In the genomic region with DNA sequence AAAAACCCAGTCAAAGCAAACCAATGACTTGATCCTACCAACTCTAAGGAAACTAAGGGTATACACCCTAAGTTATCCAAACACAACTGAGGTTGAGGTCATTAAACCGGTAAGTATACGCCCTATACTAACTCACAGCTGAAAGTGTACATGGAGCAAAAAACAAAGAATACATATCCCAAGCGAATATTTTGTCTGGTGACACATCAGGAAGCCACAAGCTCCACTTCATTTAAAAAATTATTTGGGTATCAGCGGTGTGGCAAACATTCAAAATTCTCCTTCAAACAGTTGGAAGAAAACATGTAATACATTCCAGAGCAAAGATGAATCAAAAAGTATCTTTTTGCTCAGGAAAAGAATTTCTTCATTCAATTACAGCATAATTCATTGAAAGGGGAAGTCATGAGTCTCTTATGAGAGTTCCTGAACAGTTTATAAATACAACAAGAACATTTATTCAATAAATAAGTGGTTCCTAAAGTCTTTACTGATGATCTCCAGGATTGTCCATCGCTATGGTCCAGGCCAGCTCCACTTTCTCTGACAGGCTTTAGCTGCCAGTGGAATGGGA, we compare ENCODE assay signal across 14 cellular contexts. TPM values are rescaled to one million over a fixed set of nuclear protein-coding genes. Genes with fewer than 3 reads are reported as not detected.
DNase-seq lines count a peak whose midpoint lies in the region; ATAC-seq and FAIRE-seq lines count a peak whose summit lies in the region.
"Had no signal": no experiment of that assay in that cellular context is flagged by ENCODE, and none has a peak within 500 bp of the region (broad histone marks: within the 10 kb centered on the region; RNA-seq: fewer than 3 reads in every experiment).

No MANE protein-coding gene starts in this region.

- peaks cover 57% of the 10 kb centered on the region for H3K4me1 Mint-ChIP-seq in activated T-helper 2 cell treated with anti-CD3 and anti-CD28 coated beads, Interferon-gamma antibody, Interleukin-2, Interleukin-4, amounts not matched to agents 10 μg/mL and 5 μg/mL and 100 μg/mL, durations not matched to agents 14 hours and 24 hours and 36 hours (ENCODE audit: low read depth)
- H3K4me1 Mint-ChIP-seq in naive thymus-derived CD8-positive, alpha-beta T cell = peaks cover 4 to 23% (median 17%) of the 10 kb centered on the region in 4 donors

- peak overlapping the region; percentile 31 for H3K4me3 Mint-ChIP-seq in activated T-helper 2 cell treated with anti-CD3 and anti-CD28 coated beads, Interferon-gamma antibody, Interleukin-2, Interleukin-4, amounts not matched to agents 10 μg/mL and 5 μg/mL and 100 μg/mL, durations not matched to agents 14 hours and 24 hours and 36 hours (ENCODE audit: low read depth)
- peak overlapping the region in 6 of 10 donors; percentile 38 to 72 (median 64) for H3K4me3 Mint-ChIP-seq in naive thymus-derived CD8-positive, alpha-beta T cell
- H3K4me3 Mint-ChIP-seq: activated T-helper 17 cell treated with anti-CD3 and anti-CD28 coated beads, Interleukin-2, amount 50 U/mL, for 72 hours had no signal

- FAIRE-seq in GM18507 (lab: Jason Lieb, UNC) = peak; percentile 35

- no peaks in the 10 kb centered on the region for H3K27me3 Mint-ChIP-seq in activated T-helper 2 cell treated with anti-CD3 and anti-CD28 coated beads, Interferon-gamma antibody, Interleukin-2, Interleukin-4, amounts not matched to agents 10 μg/mL and 5 μg/mL and 100 μg/mL, durations not matched to agents 14 hours and 24 hours and 36 hours (ENCODE audit: low read depth)
- no peaks in the 10 kb centered on the region for H3K27me3 Mint-ChIP-seq in naive thymus-derived CD8-positive, alpha-beta T cell
- H3K27me3 Mint-ChIP-seq: activated T-helper 17 cell treated with anti-CD3 and anti-CD28 coated beads, Interleukin-2, amount 50 U/mL, for 72 hours; progenitor cell of endocrine pancreas had no signal

- DNase-seq in CD1c-positive myeloid dendritic cell (ENCODE audit: extremely low spot score) (peak; percentile 73), GM18507 (ENCODE audit: extremely low spot score, insufficient read length, low read depth) (no peak), NCI-H2171 (lab: John Stamatoyannopoulos, UW) (no peak)
- DNase-seq in activated T-helper 2 cell treated with anti-CD3 and anti-CD28 coated beads, Interferon-gamma antibody, Interleukin-2, Interleukin-4, amounts not matched to agents 10 μg/mL and 5 μg/mL and 100 μg/mL, durations not matched to agents 14 hours and 24 hours and 36 hours (ENCODE audit: low spot score) = no peak
- no peak for DNase-seq in naive thymus-derived CD8-positive, alpha-beta T cell
- DNase-seq: COR-L47; MM.1S; NCI-H446; stimulated activated CD4-positive, alpha-beta T cell treated with anti-CD3 and anti-CD28 coated beads, Interleukin-4, amount 100 ng/mL, for 1 hour had no signal

- intact Hi-C loops in activated T-helper 2 cell treated with anti-CD3 and anti-CD28 coated beads, Interferon-gamma antibody, Interleukin-2, Interleukin-4, amounts not matched to agents 10 μg/mL and 5 μg/mL and 100 μg/mL, durations not matched to agents 14 hours and 24 hours and 36 hours (cut with micrococcal nuclease) = loop anchor here (5.0 kb wide), 1 partner anchor 242 kb away; the partner anchor contains the start of gene IL10RA

- no peaks in the 10 kb centered on the region for H3K9me3 Mint-ChIP-seq in activated T-helper 2 cell treated with anti-CD3 and anti-CD28 coated beads, Interferon-gamma antibody, Interleukin-2, Interleukin-4, amounts not matched to agents 10 μg/mL and 5 μg/mL and 100 μg/mL, durations not matched to agents 14 hours and 24 hours and 36 hours
- peaks cover 0 to 1% (median 0%) of the 10 kb centered on the region in 9 donors for H3K9me3 Mint-ChIP-seq in naive thymus-derived CD8-positive, alpha-beta T cell
- H3K9me3 Mint-ChIP-seq: activated T-helper 17 cell treated with anti-CD3 and anti-CD28 coated beads, Interleukin-2, amount 50 U/mL, for 72 hours had no signal

- POLR2A ChIA-PET in naive thymus-derived CD8-positive, alpha-beta T cell (lab: Charles Lee) = interaction anchor here (1.0 to 1.9 kb wide), 4 partner anchors 8 to 116 kb away, joined by 3 to 7 read pairs (median 4); no protein-coding TSS in a partner anchor

- H3K27ac Mint-ChIP-seq in activated T-helper 2 cell treated with anti-CD3 and anti-CD28 coated beads, Interferon-gamma antibody, Interleukin-2, Interleukin-4, amounts not matched to agents 10 μg/mL and 5 μg/mL and 100 μg/mL, durations not matched to agents 14 hours and 24 hours and 36 hours = peak overlapping the region; percentile 95
- peak overlapping the region in 2 of 10 donors; percentile 93 to 96 for H3K27ac Mint-ChIP-seq in naive thymus-derived CD8-positive, alpha-beta T cell
- H3K27ac Mint-ChIP-seq: activated T-helper 17 cell treated with anti-CD3 and anti-CD28 coated beads, Interleukin-2, amount 50 U/mL, for 72 hours; progenitor cell of endocrine pancreas had no signal

- no peak for ATAC-seq in naive thymus-derived CD8-positive, alpha-beta T cell
- ATAC-seq in HG03135 (IDR thresholded peaks at IDR 0.05; ENCODE audit: unreplicated experiment) (no peak), GM21515 (IDR thresholded peaks at IDR 0.05; ENCODE audit: unreplicated experiment) (no peak)
- ATAC-seq: activated T-helper 17 cell treated with anti-CD3 and anti-CD28 coated beads, Interleukin-2, amount 50 U/mL, for 72 hours had no signal

- H3K36me3 Mint-ChIP-seq in activated T-helper 2 cell treated with anti-CD3 and anti-CD28 coated beads, Interferon-gamma antibody, Interleukin-2, Interleukin-4, amounts not matched to agents 10 μg/mL and 5 μg/mL and 100 μg/mL, durations not matched to agents 14 hours and 24 hours and 36 hours (ENCODE audit: low read depth) = peaks cover 40% of the 10 kb centered on the region
- H3K36me3 Mint-ChIP-seq in naive thymus-derived CD8-positive, alpha-beta T cell = peaks cover 0 to 15% (median 0%) of the 10 kb centered on the region in 3 donors

RNA-seq across cellular contexts. Expression of gene JAML, which starts 4.5 kb away (rescaled TPM):
- total RNA-seq in activated T-helper 2 cell treated with anti-CD3 and anti-CD28 coated beads, Interferon-gamma antibody, Interleukin-2, Interleukin-4, amounts not matched to agents 10 μg/mL and 5 μg/mL and 100 μg/mL, durations not matched to agents 14 hours and 24 hours and 36 hours = 377 and 389 TPM in 2 replicates
- 100 to 1,000 TPM; 157 to 161 TPM for total RNA-seq in naive thymus-derived CD8-positive, alpha-beta T cell
- polyA plus RNA-seq in naive thymus-derived CD8-positive, alpha-beta T cell = 100 to 1,000 TPM; 120 to 195 (median 159) TPM
- total RNA-seq: epithelial cell of proximal tubule had no signal

RNA-seq across cellular contexts. Expression of gene MPZL3, which starts 22.8 kb away (rescaled TPM):
- total RNA-seq in activated T-helper 2 cell treated with anti-CD3 and anti-CD28 coated beads, Interferon-gamma antibody, Interleukin-2, Interleukin-4, amounts not matched to agents 10 μg/mL and 5 μg/mL and 100 μg/mL, durations not matched to agents 14 hours and 24 hours and 36 hours = 49.5 and 49.7 TPM in 2 replicates
- total RNA-seq in naive thymus-derived CD8-positive, alpha-beta T cell = 10 to 100 TPM; 11.2 to 12.6 TPM
- 1 to 10 TPM; 1.9 to 3.4 (median 3.2) TPM for polyA plus RNA-seq in naive thymus-derived CD8-positive, alpha-beta T cell

RNA-seq across cellular contexts. Expression of gene MPZL2, which starts 34.7 kb away (rescaled TPM):
- total RNA-seq in activated T-helper 2 cell treated with anti-CD3 and anti-CD28 coated beads, Interferon-gamma antibody, Interleukin-2, Interleukin-4, amounts not matched to agents 10 μg/mL and 5 μg/mL and 100 μg/mL, durations not matched to agents 14 hours and 24 hours and 36 hours = 13.9 and 14.6 TPM in 2 replicates
- total RNA-seq in naive thymus-derived CD8-positive, alpha-beta T cell = 1 to 10 TPM; 2.8 to 3.1 TPM
- polyA plus RNA-seq in naive thymus-derived CD8-positive, alpha-beta T cell = 1 to 10 TPM in 2 of 3 donors, under 1 TPM in 1; 0.94 to 3.1 (median 1.2) TPM

RNA-seq across cellular contexts. Expression of gene SCN2B, which starts 52.9 kb away (rescaled TPM):
- 0.02 TPM in 1 of 2 replicates, not detected in the other for total RNA-seq in activated T-helper 2 cell treated with anti-CD3 and anti-CD28 coated beads, Interferon-gamma antibody, Interleukin-2, Interleukin-4, amounts not matched to agents 10 μg/mL and 5 μg/mL and 100 μg/mL, durations not matched to agents 14 hours and 24 hours and 36 hours
- total RNA-seq in naive thymus-derived CD8-positive, alpha-beta T cell = not detected
- polyA plus RNA-seq in naive thymus-derived CD8-positive, alpha-beta T cell = not detected
